In genomic region chr10:99964791-99965190, GRCh38 we compare ENCODE assay signal across 13 cellular contexts. TPM values are rescaled to one million over a fixed set of nuclear protein-coding genes. Genes with fewer than 3 reads are reported as not detected.
DNase-seq lines count a peak whose midpoint lies in the region; ATAC-seq and TF ChIP-seq lines count a peak whose summit lies in the region.
"Had no signal": no experiment of that assay in that cellular context is flagged by ENCODE, and none has a peak within 500 bp of the region (broad histone marks: within the 10 kb centered on the region; RNA-seq: fewer than 3 reads in every experiment).

No MANE protein-coding gene starts in this region.

- intact Hi-C loops in A673 (cut with micrococcal nuclease; ENCODE audit: unreplicated experiment): loop anchor here (10.0 kb wide), 1 partner anchor 120 kb away; no protein-coding TSS in a partner anchor

- H3K4me3 Mint-ChIP-seq in activated T-cell treated with anti-CD3 and anti-CD28 coated beads, Interleukin-2, amount 50 U/mL, for 72 hours: no peak overlapping the region
- H3K4me3 Mint-ChIP-seq: memory B cell had no signal

- H3K27ac Mint-ChIP-seq in activated T-cell treated with anti-CD3 and anti-CD28 coated beads, Interleukin-2, amount 50 U/mL, for 72 hours: no peak overlapping the region
- H3K27ac Mint-ChIP-seq: memory B cell had no signal

- no peaks in the 10 kb centered on the region for H3K27me3 Mint-ChIP-seq in activated T-cell treated with anti-CD3 and anti-CD28 coated beads, Interleukin-2, amount 50 U/mL, for 72 hours (ENCODE audit: low read depth)
- H3K27me3 Mint-ChIP-seq: memory B cell had no signal

- in situ Hi-C loops in astrocyte of the spinal cord (cut with HindIII; ENCODE audit: low sequenced_read_pairs): no loop called here

- H3K4me3 ChIP-seq in A673 (ENCODE audit: low read depth, low read length, poor library complexity, severe bottlenecking): no peak overlapping the region
- H3K4me3 ChIP-seq in astrocyte of the spinal cord (ENCODE audit: low read depth, low read length): no peak overlapping the region
- H3K4me3 ChIP-seq in kidney epithelial cell (ENCODE audit: low read depth, low read length): no peak overlapping the region
- H3K4me3 ChIP-seq: body of pancreas, upper lobe of left lung had no signal

- no peaks in the 10 kb centered on the region for H3K36me3 Mint-ChIP-seq in activated T-cell treated with anti-CD3 and anti-CD28 coated beads, Interleukin-2, amount 50 U/mL, for 72 hours (ENCODE audit: insufficient read depth in 2 of 2)

- no peak overlapping the region for H3K27ac ChIP-seq in A673 (ENCODE audit: low read depth, low read length, poor library complexity, severe bottlenecking)
- H3K27ac ChIP-seq: body of pancreas had no signal

- TF ChIP-seq CTCF in A673 (conservative IDR thresholded peaks at IDR 0.05; ENCODE audit: low read depth, low read length) (peak; percentile 42; the same call in 1 of the 2 replicates), astrocyte of the spinal cord (IDR thresholded peaks at IDR 0.05; ENCODE audit: low read depth, low read length) (peak; percentile 31), kidney epithelial cell (IDR thresholded peaks at IDR 0.05; ENCODE audit: insufficient read depth, low read length, poor library complexity, severe bottlenecking) (peak; percentile 19)

- H3K9me3 Mint-ChIP-seq in activated T-cell treated with anti-CD3 and anti-CD28 coated beads, Interleukin-2, amount 50 U/mL, for 72 hours: no peaks in the 10 kb centered on the region
- H3K9me3 Mint-ChIP-seq: memory B cell had no signal

- H3K27me3 ChIP-seq in A673 (replicated peaks; ENCODE audit: insufficient read depth, low read depth, low read length, poor library complexity): no peaks in the 10 kb centered on the region
- no peaks in the 10 kb centered on the region for H3K27me3 ChIP-seq in kidney epithelial cell (ENCODE audit: control insufficient read depth, insufficient read depth, low read length)
- H3K27me3 ChIP-seq: BE2C, body of pancreas, upper lobe of left lung had no signal

- peak; percentile 50 for DNase-seq in A673 (ENCODE audit: low spot score)
- peak; percentile 25 for DNase-seq in HT-29 (ENCODE audit: low spot score)
- peak; percentile 62 for DNase-seq in astrocyte of the spinal cord (ENCODE audit: low read depth, low spot score)
- DNase-seq in kidney epithelial cell (ENCODE audit: low read depth): no peak
- DNase-seq in T-helper 1 cell: no peak
- no peak for DNase-seq in T-helper 9 cell
- no peak for DNase-seq in activated CD8-positive, alpha-beta memory T cell treated with anti-CD3 and anti-CD28 coated beads, Interleukin-2, amount 50 U/mL, for 4 hours
- DNase-seq in activated T-cell treated with anti-CD3 and anti-CD28 coated beads, Interleukin-2, amount 50 U/mL, for 72 hours: no peak
- DNase-seq: activated CD4-positive, alpha-beta T cell treated with anti-CD3 and anti-CD28 coated beads for 4 hours; BE2C; body of pancreas; upper lobe of left lung had no signal

- CTCF ChIA-PET in A673 (lab: Charles Lee): interaction anchor here (0.6 to 1.2 kb wide), 6 partner anchors 43 to 119 kb away, joined by 3 to 6 read pairs (median 4); no protein-coding TSS in a partner anchor

- no peaks in the 10 kb centered on the region for H3K4me1 Mint-ChIP-seq in activated T-cell treated with anti-CD3 and anti-CD28 coated beads, Interleukin-2, amount 50 U/mL, for 72 hours (ENCODE audit: low read depth)
- H3K4me1 Mint-ChIP-seq: memory B cell had no signal

- H3K9me3 ChIP-seq in A673 (ENCODE audit: low read depth, low read length, poor library complexity, severe bottlenecking): no peaks in the 10 kb centered on the region
- H3K9me3 ChIP-seq: BE2C, body of pancreas, upper lobe of left lung had no signal

- H3K36me3 ChIP-seq in A673 (ENCODE audit: insufficient read depth, low read length, poor library complexity, severe bottlenecking) (peaks cover 7% of the 10 kb centered on the region), kidney epithelial cell (ENCODE audit: control insufficient read depth, insufficient read depth, low read length) (no peaks in the 10 kb centered on the region)
- H3K36me3 ChIP-seq: BE2C had no signal

- POLR2A ChIA-PET in A673 (lab: Charles Lee; ENCODE audit: low non-redundant PET): interaction anchor here (0.6 kb wide), 1 partner anchor 14 kb away, joined by 4 read pairs; no protein-coding TSS in a partner anchor

- no TSS peak for BruUV-seq in A673 (replicated peaks; lab: Mats Ljungman, UMichigan)

- H3K4me1 ChIP-seq in A673 (ENCODE audit: insufficient read depth, low read length, poor library complexity, severe bottlenecking): peaks cover 10% of the 10 kb centered on the region
- H3K4me1 ChIP-seq: BE2C, body of pancreas had no signal

- ATAC-seq in activated T-cell treated with anti-CD3 and anti-CD28 coated beads, Interleukin-2, amount 50 U/mL, for 72 hours (replicated peaks in 1 of 2): no peak
- ATAC-seq: body of pancreas had no signal

RNA-seq across cellular contexts. Expression of gene DNMBP, which starts 45.0 kb away (rescaled TPM):
- total RNA-seq in A673 (2021): 23.6 and 28.0 TPM in 2 replicates
- 12.0 and 14.4 TPM in 2 replicates for total RNA-seq in HT-29 (2014; rRNA removed; shearing (Covaris generic))
- total RNA-seq in kidney epithelial cell: 15.3 and 16.5 TPM in 2 replicates
- 1 to 10 TPM; 2.3 to 2.9 TPM for total RNA-seq in activated T-cell treated with anti-CD3 and anti-CD28 coated beads, Interleukin-2, amount 50 U/mL, for 72 hours

Comparison
In these comparisons a context has a peak if more than half of its experiments do, and no peak if none do; other contexts are left out.
1. DNase-seq: peak in A673 (single experiment), HT-29 (single experiment) and astrocyte of the spinal cord (single experiment); none in kidney epithelial cell (single experiment), T-helper 1 cell (0 of 5), T-helper 9 cell (single experiment), activated CD8-positive, alpha-beta memory T cell treated with anti-CD3 and anti-CD28 coated beads, Interleukin-2, amount 50 U/mL, for 4 hours (single experiment) and activated T-cell treated with anti-CD3 and anti-CD28 coated beads, Interleukin-2, amount 50 U/mL, for 72 hours (0 of 2).
2. Peak in every context shown above with its lines, with median percentiles within 50 percentile points of each other: CTCF ChIP-seq.